ENCODE assay signal across 28 cellular contexts in genomic region chr18:61350578-61350977, GRCh38. TPM values are rescaled to one million over a fixed set of nuclear protein-coding genes. Genes with fewer than 3 reads are reported as not detected.
"Had no signal": no experiment of that assay in that cellular context is flagged by ENCODE, and none has a peak within 500 bp of the region (broad histone marks: within the 10 kb centered on the region; RNA-seq: fewer than 3 reads in every experiment).

No MANE protein-coding gene starts in this region.

- H3K9me3 ChIP-seq: esophagus muscularis mucosa, heart right ventricle, lower lobe of right lung, sigmoid colon, testis had no signal

- DNase-seq: activated CD4-positive, alpha-beta memory T cell treated with anti-CD3 and anti-CD28 coated beads, Interleukin-2, amount 10 ng/mL, durations not matched to agents 7 days and 5 days; activated CD4-positive, alpha-beta T cell treated with anti-CD3 and anti-CD28 coated beads, Interleukin-2, amount 10 ng/mL, durations not matched to agents 24 days and 14 days; activated effector memory CD4-positive, alpha-beta T cell treated with anti-CD3 and anti-CD28 coated beads, Interleukin-2, amount 50 U/mL, for 16 hours; activated naive CD4-positive, alpha-beta T cell treated with anti-CD3 and anti-CD28 coated beads, Interleukin-2, amount 10 ng/mL, durations not matched to agents 7 days and 5 days; activated T-cell treated with anti-CD3 and anti-CD28 coated beads for 4 hours; amygdala; effector memory CD8-positive, alpha-beta T cell; heart right ventricle; kidney; lower lobe of right lung; naive thymus-derived CD4-positive, alpha-beta T cell; retina; sigmoid colon; stimulated activated CD4-positive, alpha-beta T cell treated with anti-CD3 and anti-CD28 coated beads, Interleukin-15, amount 100 ng/mL, for 24 hours; stimulated activated naive B cell treated with anti-CD40 and anti-IgM and Interleukin-4, amounts not matched to agents 10 μg/mL and 1 μg/mL and 100 μg/mL, for 72 hours; T-cell; testis had no signal

- H3K36me3 Mint-ChIP-seq: activated naive CD4-positive, alpha-beta T cell treated with anti-CD3 and anti-CD28 coated beads, Interleukin-2, amount 10 ng/mL, durations not matched to agents 7 days and 5 days; naive thymus-derived CD4-positive, alpha-beta T cell; stimulated activated naive B cell treated with anti-CD40 and anti-IgM and Interleukin-4, amounts not matched to agents 10 μg/mL and 1 μg/mL and 100 μg/mL, for 72 hours; T-cell; type B pancreatic cell had no signal

- H3K36me3 ChIP-seq: cardiac muscle cell, esophagus muscularis mucosa, heart right ventricle, lower lobe of right lung, sigmoid colon had no signal

- ATAC-seq: activated CD4-positive, CD25-positive, alpha-beta regulatory T cell treated with anti-CD3 and anti-CD28 coated beads, Interleukin-2, amount 50 U/mL, for 24 hours; effector memory CD8-positive, alpha-beta T cell; heart right ventricle; left lobe of liver; lower lobe of right lung; naive thymus-derived CD4-positive, alpha-beta T cell; stimulated activated naive B cell treated with anti-CD40 and anti-IgM and Interleukin-4, amounts not matched to agents 10 μg/mL and 1 μg/mL and 100 μg/mL, for 72 hours; T-cell had no signal

- H3K4me3 ChIP-seq: cardiac muscle cell, esophagus muscularis mucosa, heart right ventricle, lower lobe of right lung, sigmoid colon, smooth muscle cell, testis had no signal

- H3K27ac Mint-ChIP-seq: activated CD4-positive, alpha-beta memory T cell treated with anti-CD3 and anti-CD28 coated beads, Interleukin-2, amount 10 ng/mL, durations not matched to agents 7 days and 5 days; activated CD4-positive, alpha-beta T cell treated with anti-CD3 and anti-CD28 coated beads, Interleukin-2, amount 10 ng/mL, durations not matched to agents 24 days and 14 days; activated naive CD4-positive, alpha-beta T cell treated with anti-CD3 and anti-CD28 coated beads, Interleukin-2, amount 10 ng/mL, durations not matched to agents 7 days and 5 days; effector memory CD8-positive, alpha-beta T cell; naive thymus-derived CD4-positive, alpha-beta T cell; stimulated activated naive B cell treated with anti-CD40 and anti-IgM and Interleukin-4, amounts not matched to agents 10 μg/mL and 1 μg/mL and 100 μg/mL, for 72 hours; T-cell; T-helper 2 cell treated with Interferon-gamma antibody and Interleukin-4, amounts not matched to agents 5 μg/mL and 100 μg/mL, for 36 hours; type B pancreatic cell had no signal

- H3K4me2 ChIP-seq: smooth muscle cell had no signal

- H3K4me1 ChIP-seq: esophagus muscularis mucosa, heart right ventricle, lower lobe of right lung, sigmoid colon, testis had no signal

- H3K27ac ChIP-seq: cardiac muscle cell, esophagus muscularis mucosa, heart right ventricle, lower lobe of right lung, sigmoid colon, testis, VCaP had no signal

- H3K9me3 Mint-ChIP-seq: activated CD4-positive, alpha-beta memory T cell treated with anti-CD3 and anti-CD28 coated beads, Interleukin-2, amount 10 ng/mL, durations not matched to agents 7 days and 5 days; activated CD4-positive, alpha-beta T cell treated with anti-CD3 and anti-CD28 coated beads, Interleukin-2, amount 10 ng/mL, durations not matched to agents 24 days and 14 days; activated naive CD4-positive, alpha-beta T cell treated with anti-CD3 and anti-CD28 coated beads, Interleukin-2, amount 10 ng/mL, durations not matched to agents 7 days and 5 days; neural crest cell; stimulated activated naive B cell treated with anti-CD40 and anti-IgM and Interleukin-4, amounts not matched to agents 10 μg/mL and 1 μg/mL and 100 μg/mL, for 72 hours; T-helper 2 cell treated with Interferon-gamma antibody and Interleukin-4, amounts not matched to agents 5 μg/mL and 100 μg/mL, for 36 hours; type B pancreatic cell had no signal

- H3K27me3 ChIP-seq: cardiac muscle cell, esophagus muscularis mucosa, heart right ventricle, sigmoid colon, testis had no signal

- H3K27me3 Mint-ChIP-seq: activated CD4-positive, alpha-beta memory T cell treated with anti-CD3 and anti-CD28 coated beads, Interleukin-2, amount 10 ng/mL, durations not matched to agents 7 days and 5 days; activated CD4-positive, alpha-beta T cell treated with anti-CD3 and anti-CD28 coated beads, Interleukin-2, amount 10 ng/mL, durations not matched to agents 24 days and 14 days; activated naive CD4-positive, alpha-beta T cell treated with anti-CD3 and anti-CD28 coated beads, Interleukin-2, amount 10 ng/mL, durations not matched to agents 7 days and 5 days; effector memory CD8-positive, alpha-beta T cell; T-cell; type B pancreatic cell had no signal

- H3K4me1 Mint-ChIP-seq: activated CD4-positive, alpha-beta memory T cell treated with anti-CD3 and anti-CD28 coated beads, Interleukin-2, amount 10 ng/mL, durations not matched to agents 7 days and 5 days; activated CD4-positive, alpha-beta T cell treated with anti-CD3 and anti-CD28 coated beads, Interleukin-2, amount 10 ng/mL, durations not matched to agents 24 days and 14 days; activated naive CD4-positive, alpha-beta T cell treated with anti-CD3 and anti-CD28 coated beads, Interleukin-2, amount 10 ng/mL, durations not matched to agents 7 days and 5 days; naive thymus-derived CD4-positive, alpha-beta T cell; neural crest cell; stimulated activated naive B cell treated with anti-CD40 and anti-IgM and Interleukin-4, amounts not matched to agents 10 μg/mL and 1 μg/mL and 100 μg/mL, for 72 hours; T-cell had no signal

- H3K4me3 Mint-ChIP-seq: activated CD4-positive, alpha-beta memory T cell treated with anti-CD3 and anti-CD28 coated beads, Interleukin-2, amount 10 ng/mL, durations not matched to agents 7 days and 5 days; activated CD4-positive, alpha-beta T cell treated with anti-CD3 and anti-CD28 coated beads, Interleukin-2, amount 10 ng/mL, durations not matched to agents 24 days and 14 days; activated naive CD4-positive, alpha-beta T cell treated with anti-CD3 and anti-CD28 coated beads, Interleukin-2, amount 10 ng/mL, durations not matched to agents 7 days and 5 days; effector memory CD8-positive, alpha-beta T cell; naive thymus-derived CD4-positive, alpha-beta T cell; neural crest cell; stimulated activated naive B cell treated with anti-CD40 and anti-IgM and Interleukin-4, amounts not matched to agents 10 μg/mL and 1 μg/mL and 100 μg/mL, for 72 hours; T-cell; T-helper 2 cell treated with Interferon-gamma antibody and Interleukin-4, amounts not matched to agents 5 μg/mL and 100 μg/mL, for 36 hours; type B pancreatic cell had no signal

RNA-seq across cellular contexts. Expression of gene CDH20, which starts 17.3 kb away (rescaled TPM):
- total RNA-seq: activated CD4-positive, alpha-beta memory T cell treated with anti-CD3 and anti-CD28 coated beads, Interleukin-2, amount 10 ng/mL, durations not matched to agents 7 days and 5 days; cardiac muscle cell; dermis microvascular lymphatic vessel endothelial cell; endothelial cell of umbilical vein; left lobe of liver; smooth muscle cell had no signal
- polyA plus RNA-seq: cardiac muscle cell, endothelial cell of umbilical vein had no signal
